In genomic region chrX:129705377-129705925, GRCh38 we compare ENCODE assay signal across 38 cellular contexts. TPM values are rescaled to one million over a fixed set of nuclear protein-coding genes. Genes with fewer than 3 reads are reported as not detected.
"Had no signal": no experiment of that assay in that cellular context is flagged by ENCODE, and none has a peak within 500 bp of the region (broad histone marks: within the 10 kb centered on the region; RNA-seq: fewer than 3 reads in every experiment).

No MANE protein-coding gene starts in this region.

- FAIRE-seq: bronchial epithelial cell, TTC549 had no signal

- ATAC-seq: activated CD8-positive, alpha-beta T cell treated with anti-CD3 and anti-CD28 coated beads for 36 hours; activated naive CD4-positive, alpha-beta T cell treated with anti-CD3 and anti-CD28 coated beads, Interleukin-2, amount 50 U/mL, for 72 hours; activated T-cell treated with anti-CD3 and anti-CD28 coated beads, Interleukin-2, amount 50 U/mL, for 4 hours; activated T-cell treated with anti-CD3 and anti-CD28 coated beads, Interleukin-2, amount 50 U/mL, for 72 hours; activated T-helper 17 cell treated with anti-CD3 and anti-CD28 coated beads, Interleukin-2, amount 50 U/mL, for 72 hours had no signal

- H3K9me3 Mint-ChIP-seq: activated B cell treated with CpG ODN at 0.5 μM for 24 hours; activated CD4-positive, alpha-beta memory T cell treated with anti-CD3 and anti-CD28 coated beads for 36 hours; activated CD4-positive, alpha-beta T cell treated with anti-CD3 and anti-CD28 coated beads, Interleukin-2, amount 10 ng/mL, durations not matched to agents 24 days and 14 days; activated CD8-positive, alpha-beta T cell treated with anti-CD3 and anti-CD28 coated beads for 36 hours; activated naive CD4-positive, alpha-beta T cell treated with anti-CD3 and anti-CD28 coated beads, Interleukin-2, amount 50 U/mL, for 72 hours; activated T-helper 1 cell treated with anti-CD3 and anti-CD28 coated beads, Interleukin-12 subunit alpha, Interleukin-12 subunit beta, Interleukin-2, Interleukin-4 antibody, amounts not matched to agents 30 ng/mL and 10 ng/mL and 1 ng/mL, durations not matched to agents 14 hours and 24 hours and 36 hours; central memory CD8-positive, alpha-beta T cell; T-helper 1 cell treated with Interleukin-12 subunit alpha and Interleukin-12 subunit beta and Interleukin-4 antibody, amounts not matched to agents 30 μg/mL and 1 μg/mL, for 36 hours had no signal

- H3K27me3 Mint-ChIP-seq: activated CD4-positive, alpha-beta memory T cell treated with anti-CD3 and anti-CD28 coated beads for 36 hours; activated CD8-positive, alpha-beta T cell treated with anti-CD3 and anti-CD28 coated beads for 36 hours; activated naive CD8-positive, alpha-beta T cell treated with anti-CD3 and anti-CD28 coated beads for 36 hours; central memory CD8-positive, alpha-beta T cell had no signal

- H3K9me3 ChIP-seq: adrenal gland had no signal

- H3K4me1 Mint-ChIP-seq: activated B cell treated with CpG ODN at 0.5 μM for 24 hours; activated CD4-positive, alpha-beta T cell treated with anti-CD3 and anti-CD28 coated beads, Interleukin-2, amount 10 ng/mL, durations not matched to agents 24 days and 14 days; activated naive CD8-positive, alpha-beta T cell treated with anti-CD3 and anti-CD28 coated beads for 36 hours; activated T-helper 17 cell treated with anti-CD3 and anti-CD28 coated beads, Interleukin-2, amount 50 U/mL, for 72 hours; brain; central memory CD8-positive, alpha-beta T cell had no signal

- H3K27ac ChIP-seq: adrenal gland, cardiac muscle cell, VCaP had no signal

- H3K27me3 ChIP-seq: adrenal gland, cardiac muscle cell had no signal

- H3K4me1 ChIP-seq: adrenal gland had no signal

- H3K36me3 ChIP-seq: adrenal gland, cardiac muscle cell had no signal

- DNase-seq: activated B cell treated with CpG ODN at 0.5 μM for 24 hours; activated CD4-positive, alpha-beta memory T cell treated with anti-CD3 and anti-CD28 coated beads for 36 hours; activated CD4-positive, alpha-beta T cell treated with anti-CD3 and anti-CD28 coated beads for 4 hours; activated CD4-positive, alpha-beta T cell treated with anti-CD3 and anti-CD28 coated beads, Interleukin-2, amount 10 ng/mL, durations not matched to agents 24 days and 14 days; activated CD4-positive, alpha-beta T cell treated with anti-CD3 and anti-CD28 coated beads, Interleukin-2, amount 50 U/mL, for 1 hour; activated CD4-positive, alpha-beta T cell treated with anti-CD3 and anti-CD28 coated beads, Interleukin-2, amount 50 U/mL, for 4 hours; activated CD4-positive, CD25-positive, alpha-beta regulatory T cell treated with anti-CD3 and anti-CD28 coated beads, Interleukin-2, amount 50 U/mL, for 72 hours; activated CD8-positive, alpha-beta memory T cell treated with anti-CD3 and anti-CD28 coated beads, Interleukin-2, amount 50 U/mL, for 4 hours; activated CD8-positive, alpha-beta T cell treated with anti-CD3 and anti-CD28 coated beads for 36 hours; activated effector memory CD4-positive, alpha-beta T cell treated with anti-CD3 and anti-CD28 coated beads, Interleukin-2, amount 50 U/mL, for 16 hours; activated gamma-delta T cell treated with Interleukin-2 at 50 U/mL for 16 hours; activated naive CD4-positive, alpha-beta T cell; activated naive CD4-positive, alpha-beta T cell treated with anti-CD3 and anti-CD28 coated beads for 36 hours; activated naive CD4-positive, alpha-beta T cell treated with anti-CD3 and anti-CD28 coated beads, Interleukin-2, amount 50 U/mL, for 16 hours; activated naive CD8-positive, alpha-beta T cell treated with anti-CD3 and anti-CD28 coated beads for 36 hours; activated T-cell treated with anti-CD3 and anti-CD28 coated beads for 4 hours; activated T-cell treated with anti-CD3 and anti-CD28 coated beads, Interleukin-2, amount 50 U/mL, for 1 hour; activated T-cell treated with anti-CD3 and anti-CD28 coated beads, Interleukin-2, amount 50 U/mL, for 4 hours; activated T-cell treated with anti-CD3 and anti-CD28 coated beads, Interleukin-2, amount 50 U/mL, for 72 hours; adrenal gland; amniotic stem cell; aorta; cerebellar nuclear complex; T-helper 1 cell; T-helper 2 cell; T-helper 9 cell had no signal

- H3K4me3 Mint-ChIP-seq: activated B cell treated with CpG ODN at 0.5 μM for 24 hours; activated CD4-positive, alpha-beta memory T cell treated with anti-CD3 and anti-CD28 coated beads for 36 hours; activated CD4-positive, alpha-beta T cell treated with anti-CD3 and anti-CD28 coated beads, Interleukin-2, amount 10 ng/mL, durations not matched to agents 24 days and 14 days; activated CD8-positive, alpha-beta T cell treated with anti-CD3 and anti-CD28 coated beads for 36 hours; activated naive CD4-positive, alpha-beta T cell treated with anti-CD3 and anti-CD28 coated beads for 36 hours; activated naive CD8-positive, alpha-beta T cell treated with anti-CD3 and anti-CD28 coated beads for 36 hours; activated T-cell treated with anti-CD3 and anti-CD28 coated beads, Interleukin-2, amount 50 U/mL, for 4 hours; activated T-cell treated with anti-CD3 and anti-CD28 coated beads, Interleukin-2, amount 50 U/mL, for 72 hours; activated T-helper 1 cell treated with anti-CD3 and anti-CD28 coated beads, Interleukin-12 subunit alpha, Interleukin-12 subunit beta, Interleukin-2, Interleukin-4 antibody, amounts not matched to agents 30 ng/mL and 10 ng/mL and 1 ng/mL, durations not matched to agents 14 hours and 24 hours and 36 hours; activated T-helper 17 cell treated with anti-CD3 and anti-CD28 coated beads, Interleukin-2, amount 50 U/mL, for 72 hours; brain; central memory CD8-positive, alpha-beta T cell; T-helper 1 cell treated with Interleukin-12 subunit alpha and Interleukin-12 subunit beta and Interleukin-4 antibody, amounts not matched to agents 30 μg/mL and 1 μg/mL, for 36 hours; T-helper 2 cell treated with Interferon-gamma antibody and Interleukin-4, amounts not matched to agents 5 μg/mL and 100 μg/mL, for 36 hours had no signal

- H3K36me3 Mint-ChIP-seq: activated CD4-positive, alpha-beta memory T cell treated with anti-CD3 and anti-CD28 coated beads for 36 hours; activated naive CD8-positive, alpha-beta T cell treated with anti-CD3 and anti-CD28 coated beads for 36 hours; brain had no signal

- H3K4me3 ChIP-seq: adrenal gland, cardiac muscle cell had no signal

- H3K27ac Mint-ChIP-seq: activated B cell treated with CpG ODN at 0.5 μM for 24 hours; activated CD4-positive, alpha-beta memory T cell treated with anti-CD3 and anti-CD28 coated beads for 36 hours; activated CD4-positive, alpha-beta T cell treated with anti-CD3 and anti-CD28 coated beads, Interleukin-2, amount 10 ng/mL, durations not matched to agents 24 days and 14 days; activated CD8-positive, alpha-beta T cell treated with anti-CD3 and anti-CD28 coated beads for 36 hours; activated naive CD4-positive, alpha-beta T cell treated with anti-CD3 and anti-CD28 coated beads for 36 hours; activated naive CD4-positive, alpha-beta T cell treated with anti-CD3 and anti-CD28 coated beads, Interleukin-2, amount 50 U/mL, for 72 hours; activated naive CD8-positive, alpha-beta T cell treated with anti-CD3 and anti-CD28 coated beads for 36 hours; activated T-cell treated with anti-CD3 and anti-CD28 coated beads, Interleukin-2, amount 50 U/mL, for 72 hours; activated T-helper 1 cell treated with anti-CD3 and anti-CD28 coated beads, Interleukin-12 subunit alpha, Interleukin-12 subunit beta, Interleukin-2, Interleukin-4 antibody, amounts not matched to agents 30 ng/mL and 10 ng/mL and 1 ng/mL, durations not matched to agents 14 hours and 24 hours and 36 hours; activated T-helper 17 cell treated with anti-CD3 and anti-CD28 coated beads, Interleukin-2, amount 50 U/mL, for 72 hours; brain; T-helper 1 cell treated with Interleukin-12 subunit alpha and Interleukin-12 subunit beta and Interleukin-4 antibody, amounts not matched to agents 30 μg/mL and 1 μg/mL, for 36 hours; T-helper 2 cell treated with Interferon-gamma antibody and Interleukin-4, amounts not matched to agents 5 μg/mL and 100 μg/mL, for 36 hours had no signal

RNA-seq across cellular contexts. Expression of gene XPNPEP2, which starts 33.3 kb away (rescaled TPM):
- total RNA-seq: bronchial epithelial cell, cardiac muscle cell, chondrocyte had no signal
- polyA plus RNA-seq: cardiac muscle cell had no signal

RNA-seq across cellular contexts. Expression of gene APLN, which starts 50.7 kb away (rescaled TPM):
- total RNA-seq: activated B cell treated with CpG ODN at 0.5 μM for 24 hours had no signal
